ENCODE assay signal across 21 cellular contexts in genomic region chr2:240362216-240362755, GRCh38.
"Had no signal": no experiment of that assay in that cellular context is flagged by ENCODE, and none has a peak within 500 bp of the region (broad histone marks: within the 10 kb centered on the region; RNA-seq: fewer than 3 reads in every experiment).

No MANE protein-coding gene starts in this region.

- H3K27me3 ChIP-seq: cardiac muscle cell, colonic mucosa, sigmoid colon, thyroid gland, upper lobe of left lung had no signal

- H3K4me1 Mint-ChIP-seq: stimulated activated effector memory CD8-positive, alpha-beta T cell treated with anti-CD3 and anti-CD28 coated beads, Interleukin-12 subunit alpha, Interleukin-12 subunit beta, amount 100 ng/mL, for 72 hours had no signal

- FAIRE-seq: islet of Langerhans had no signal

- H3K36me3 ChIP-seq: cardiac muscle cell, colonic mucosa, esophagus squamous epithelium, sigmoid colon, suprapubic skin, thyroid gland, upper lobe of left lung had no signal

- H3K4me1 ChIP-seq: colonic mucosa, suprapubic skin, thyroid gland, upper lobe of left lung had no signal

- H3K27ac ChIP-seq: cardiac muscle cell, colonic mucosa, esophagus squamous epithelium, sigmoid colon, skin epidermis, suprapubic skin, thyroid gland, upper lobe of left lung had no signal

- H3K27ac Mint-ChIP-seq: nephron; stimulated activated effector memory CD8-positive, alpha-beta T cell treated with anti-CD3 and anti-CD28 coated beads, Interleukin-12 subunit alpha, Interleukin-12 subunit beta, amount 100 ng/mL, for 72 hours had no signal

- H3K4me3 ChIP-seq: cardiac muscle cell, colonic mucosa, esophagus squamous epithelium, sigmoid colon, skin epidermis, suprapubic skin, thyroid gland, upper lobe of left lung had no signal

- H3K4me3 Mint-ChIP-seq: stimulated activated effector memory CD8-positive, alpha-beta T cell treated with anti-CD3 and anti-CD28 coated beads, Interleukin-12 subunit alpha, Interleukin-12 subunit beta, amount 100 ng/mL, for 72 hours had no signal

- DNase-seq: cerebellar nuclear complex; colonic mucosa; dermis blood vessel endothelial cell; esophagus squamous epithelium; foreskin fibroblast; head of caudate nucleus; hypothalamus; kidney glomerular epithelial cell; sigmoid colon; stimulated activated CD4-positive, alpha-beta T cell treated with anti-CD3 and anti-CD28 coated beads, Interleukin-12 subunit alpha, Interleukin-12 subunit beta, amount 100 ng/mL, for 4 hours; stimulated activated CD4-positive, alpha-beta T cell treated with anti-CD3 and anti-CD28 coated beads, Interleukin-2, amount 100 ng/mL, for 48 hours; stimulated activated CD8-positive, alpha-beta memory T cell treated with anti-CD3 and anti-CD28 coated beads, Interleukin-4, amount 100 ng/mL, for 48 hours; stimulated activated naive CD8-positive, alpha-beta T cell treated with anti-CD3 and anti-CD28 coated beads, Interleukin-15, Interleukin-2, amounts not matched to agents 100 U/mL and 50 U/mL, for 24 hours; thyroid gland had no signal

- H3K36me3 Mint-ChIP-seq: stimulated activated effector memory CD8-positive, alpha-beta T cell treated with anti-CD3 and anti-CD28 coated beads, Interleukin-12 subunit alpha, Interleukin-12 subunit beta, amount 100 ng/mL, for 72 hours had no signal

- ATAC-seq: stimulated activated effector memory CD8-positive, alpha-beta T cell treated with anti-CD3 and anti-CD28 coated beads, Interleukin-12 subunit alpha, Interleukin-12 subunit beta, amount 100 ng/mL, for 72 hours; stimulated activated naive CD8-positive, alpha-beta T cell treated with anti-CD3 and anti-CD28 coated beads, Interleukin-15, Interleukin-2, amounts not matched to agents 100 U/mL and 50 U/mL, for 24 hours had no signal

- H3K9me3 ChIP-seq: colonic mucosa, thyroid gland had no signal
